In the genomic region with DNA sequence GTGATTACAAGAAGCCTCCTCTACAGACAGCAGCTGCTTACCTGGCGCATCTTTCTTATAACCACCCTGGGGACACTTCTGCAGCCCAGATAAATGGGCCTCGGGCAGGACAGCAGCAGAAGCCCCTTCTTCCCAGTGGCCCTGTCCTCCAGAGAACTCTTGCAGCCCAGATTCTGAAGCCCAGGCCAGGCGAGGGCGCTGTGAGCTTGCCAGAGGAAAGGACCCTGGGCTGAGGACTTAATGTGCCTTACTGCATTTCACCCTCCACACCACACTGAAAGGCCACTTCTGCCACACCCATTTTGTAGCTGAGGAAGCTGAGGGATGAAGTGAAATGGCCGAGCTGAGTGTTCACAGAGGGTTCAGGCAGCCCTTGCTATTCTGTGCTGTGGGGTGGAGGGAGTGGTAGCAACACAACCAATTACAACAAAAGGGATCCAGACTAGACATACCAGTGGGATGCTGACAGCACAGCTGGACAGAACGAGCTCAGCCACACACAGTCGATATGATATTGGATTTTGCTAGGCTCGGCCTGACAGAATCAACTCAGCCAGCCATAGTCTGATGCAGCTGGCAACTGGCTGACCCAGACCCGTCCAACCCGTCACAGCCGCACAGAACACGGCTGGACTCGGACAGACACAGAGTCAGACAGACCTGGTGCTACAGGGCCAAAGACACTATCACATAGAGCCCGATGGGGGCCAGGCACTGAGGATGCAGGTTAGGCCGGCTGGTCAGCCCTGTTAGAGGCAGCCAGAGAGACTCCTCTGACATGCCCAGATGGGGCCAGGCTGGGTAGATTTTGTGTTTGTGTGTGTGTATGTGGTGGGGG, we compare ENCODE assay signal across 1 cellular context.
A peak's percentile ranks its signal among the peaks of the same experiment; 100 is the strongest.
TF ChIP-seq lines count a peak whose summit lies in the region.

No MANE protein-coding gene starts in this region.

TF ChIP-seq in HepG2, 621 proteins besides CTCF, POLR2A, EP300 and RAD21:
- TF ChIP-seq, protein P1, sequence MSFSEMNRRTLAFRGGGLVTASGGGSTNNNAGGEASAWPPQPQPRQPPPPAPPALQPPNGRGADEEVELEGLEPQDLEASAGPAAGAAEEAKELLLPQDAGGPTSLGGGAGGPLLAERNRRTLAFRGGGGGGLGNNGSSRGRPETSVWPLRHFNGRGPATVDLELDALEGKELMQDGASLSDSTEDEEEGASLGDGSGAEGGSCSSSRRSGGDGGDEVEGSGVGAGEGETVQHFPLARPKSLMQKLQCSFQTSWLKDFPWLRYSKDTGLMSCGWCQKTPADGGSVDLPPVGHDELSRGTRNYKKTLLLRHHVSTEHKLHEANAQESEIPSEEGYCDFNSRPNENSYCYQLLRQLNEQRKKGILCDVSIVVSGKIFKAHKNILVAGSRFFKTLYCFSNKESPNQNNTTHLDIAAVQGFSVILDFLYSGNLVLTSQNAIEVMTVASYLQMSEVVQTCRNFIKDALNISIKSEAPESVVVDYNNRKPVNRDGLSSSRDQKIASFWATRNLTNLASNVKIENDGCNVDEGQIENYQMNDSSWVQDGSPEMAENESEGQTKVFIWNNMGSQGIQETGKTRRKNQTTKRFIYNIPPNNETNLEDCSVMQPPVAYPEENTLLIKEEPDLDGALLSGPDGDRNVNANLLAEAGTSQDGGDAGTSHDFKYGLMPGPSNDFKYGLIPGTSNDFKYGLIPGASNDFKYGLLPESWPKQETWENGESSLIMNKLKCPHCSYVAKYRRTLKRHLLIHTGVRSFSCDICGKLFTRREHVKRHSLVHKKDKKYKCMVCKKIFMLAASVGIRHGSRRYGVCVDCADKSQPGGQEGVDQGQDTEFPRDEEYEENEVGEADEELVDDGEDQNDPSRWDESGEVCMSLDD (CRISPR knock-in tag; IDR thresholded peaks at IDR 0.05; ENCODE audit: borderline replicate concordance) = no peak
- TF ChIP-seq, protein P2, sequence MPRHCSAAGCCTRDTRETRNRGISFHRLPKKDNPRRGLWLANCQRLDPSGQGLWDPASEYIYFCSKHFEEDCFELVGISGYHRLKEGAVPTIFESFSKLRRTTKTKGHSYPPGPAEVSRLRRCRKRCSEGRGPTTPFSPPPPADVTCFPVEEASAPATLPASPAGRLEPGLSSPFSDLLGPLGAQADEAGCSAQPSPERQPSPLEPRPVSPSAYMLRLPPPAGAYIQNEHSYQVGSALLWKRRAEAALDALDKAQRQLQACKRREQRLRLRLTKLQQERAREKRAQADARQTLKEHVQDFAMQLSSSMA (CRISPR knock-in tag; IDR thresholded peaks at IDR 0.05) = no peak
- TF ChIP-seq ZNF83 (CRISPR knock-in tag; IDR thresholded peaks at IDR 0.05; ENCODE audit: borderline replicate concordance) (no peak), ZNF557 (CRISPR knock-in tag; IDR thresholded peaks at IDR 0.05) (no peak), STAG1 (CRISPR knock-in tag; IDR thresholded peaks at IDR 0.05) (peak; percentile 74), ZNF235 (CRISPR knock-in tag; IDR thresholded peaks at IDR 0.05; ENCODE audit: borderline replicate concordance) (no peak), FOXC1 (CRISPR knock-in tag; IDR thresholded peaks at IDR 0.05; ENCODE audit: borderline replicate concordance) (0 out of 2 replicates have a peak, but pooled peaks have one; percentile 39), ZNF629 (CRISPR knock-in tag; conservative IDR thresholded peaks at IDR 0.05) (no peak; the same call in 1 of the 2 replicates), SP2 (CRISPR knock-in tag; IDR thresholded peaks at IDR 0.05) (no peak), THYN1 (CRISPR knock-in tag; IDR thresholded peaks at IDR 0.05; ENCODE audit: borderline replicate concordance, low read depth) (no peak), ZBTB38 (CRISPR knock-in tag; IDR thresholded peaks at IDR 0.05) (peak; percentile 46; the same call in 1 of the 2 replicates), KAT8 (CRISPR knock-in tag; IDR thresholded peaks at IDR 0.05) (no peak), XRCC5 (optimal IDR thresholded peaks at IDR 0.05; ENCODE audit: low read length) (peak; percentile 48), SALL1 (CRISPR knock-in tag; IDR thresholded peaks at IDR 0.05) (peak; percentile 31; the same call in 1 of the 2 replicates), ZMYM4 (CRISPR knock-in tag; IDR thresholded peaks at IDR 0.05) (0 out of 2 replicates have a peak, but pooled peaks have one; percentile 18), SMC3 (IDR thresholded peaks at IDR 0.05; ENCODE audit: low read length) (0 out of 2 replicates have a peak, but pooled peaks have one; percentile 28), TAF1 (CRISPR knock-in tag; IDR thresholded peaks at IDR 0.05) (no peak)
- TF ChIP-seq, protein P3, sequence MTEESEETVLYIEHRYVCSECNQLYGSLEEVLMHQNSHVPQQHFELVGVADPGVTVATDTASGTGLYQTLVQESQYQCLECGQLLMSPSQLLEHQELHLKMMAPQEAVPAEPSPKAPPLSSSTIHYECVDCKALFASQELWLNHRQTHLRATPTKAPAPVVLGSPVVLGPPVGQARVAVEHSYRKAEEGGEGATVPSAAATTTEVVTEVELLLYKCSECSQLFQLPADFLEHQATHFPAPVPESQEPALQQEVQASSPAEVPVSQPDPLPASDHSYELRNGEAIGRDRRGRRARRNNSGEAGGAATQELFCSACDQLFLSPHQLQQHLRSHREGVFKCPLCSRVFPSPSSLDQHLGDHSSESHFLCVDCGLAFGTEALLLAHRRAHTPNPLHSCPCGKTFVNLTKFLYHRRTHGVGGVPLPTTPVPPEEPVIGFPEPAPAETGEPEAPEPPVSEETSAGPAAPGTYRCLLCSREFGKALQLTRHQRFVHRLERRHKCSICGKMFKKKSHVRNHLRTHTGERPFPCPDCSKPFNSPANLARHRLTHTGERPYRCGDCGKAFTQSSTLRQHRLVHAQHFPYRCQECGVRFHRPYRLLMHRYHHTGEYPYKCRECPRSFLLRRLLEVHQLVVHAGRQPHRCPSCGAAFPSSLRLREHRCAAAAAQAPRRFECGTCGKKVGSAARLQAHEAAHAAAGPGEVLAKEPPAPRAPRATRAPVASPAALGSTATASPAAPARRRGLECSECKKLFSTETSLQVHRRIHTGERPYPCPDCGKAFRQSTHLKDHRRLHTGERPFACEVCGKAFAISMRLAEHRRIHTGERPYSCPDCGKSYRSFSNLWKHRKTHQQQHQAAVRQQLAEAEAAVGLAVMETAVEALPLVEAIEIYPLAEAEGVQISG (CRISPR knock-in tag; IDR thresholded peaks at IDR 0.05) = 0 out of 2 replicates have a peak, but pooled peaks have one; percentile 30
- TF ChIP-seq, protein P4, sequence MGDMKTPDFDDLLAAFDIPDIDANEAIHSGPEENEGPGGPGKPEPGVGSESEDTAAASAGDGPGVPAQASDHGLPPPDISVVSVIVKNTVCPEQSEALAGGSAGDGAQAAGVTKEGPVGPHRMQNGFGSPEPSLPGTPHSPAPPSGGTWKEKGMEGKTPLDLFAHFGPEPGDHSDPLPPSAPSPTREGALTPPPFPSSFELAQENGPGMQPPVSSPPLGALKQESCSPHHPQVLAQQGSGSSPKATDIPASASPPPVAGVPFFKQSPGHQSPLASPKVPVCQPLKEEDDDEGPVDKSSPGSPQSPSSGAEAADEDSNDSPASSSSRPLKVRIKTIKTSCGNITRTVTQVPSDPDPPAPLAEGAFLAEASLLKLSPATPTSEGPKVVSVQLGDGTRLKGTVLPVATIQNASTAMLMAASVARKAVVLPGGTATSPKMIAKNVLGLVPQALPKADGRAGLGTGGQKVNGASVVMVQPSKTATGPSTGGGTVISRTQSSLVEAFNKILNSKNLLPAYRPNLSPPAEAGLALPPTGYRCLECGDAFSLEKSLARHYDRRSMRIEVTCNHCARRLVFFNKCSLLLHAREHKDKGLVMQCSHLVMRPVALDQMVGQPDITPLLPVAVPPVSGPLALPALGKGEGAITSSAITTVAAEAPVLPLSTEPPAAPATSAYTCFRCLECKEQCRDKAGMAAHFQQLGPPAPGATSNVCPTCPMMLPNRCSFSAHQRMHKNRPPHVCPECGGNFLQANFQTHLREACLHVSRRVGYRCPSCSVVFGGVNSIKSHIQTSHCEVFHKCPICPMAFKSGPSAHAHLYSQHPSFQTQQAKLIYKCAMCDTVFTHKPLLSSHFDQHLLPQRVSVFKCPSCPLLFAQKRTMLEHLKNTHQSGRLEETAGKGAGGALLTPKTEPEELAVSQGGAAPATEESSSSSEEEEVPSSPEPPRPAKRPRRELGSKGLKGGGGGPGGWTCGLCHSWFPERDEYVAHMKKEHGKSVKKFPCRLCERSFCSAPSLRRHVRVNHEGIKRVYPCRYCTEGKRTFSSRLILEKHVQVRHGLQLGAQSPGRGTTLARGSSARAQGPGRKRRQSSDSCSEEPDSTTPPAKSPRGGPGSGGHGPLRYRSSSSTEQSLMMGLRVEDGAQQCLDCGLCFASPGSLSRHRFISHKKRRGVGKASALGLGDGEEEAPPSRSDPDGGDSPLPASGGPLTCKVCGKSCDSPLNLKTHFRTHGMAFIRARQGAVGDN (CRISPR knock-in tag; IDR thresholded peaks at IDR 0.05) = peak; percentile 44
- TF ChIP-seq, protein P5, sequence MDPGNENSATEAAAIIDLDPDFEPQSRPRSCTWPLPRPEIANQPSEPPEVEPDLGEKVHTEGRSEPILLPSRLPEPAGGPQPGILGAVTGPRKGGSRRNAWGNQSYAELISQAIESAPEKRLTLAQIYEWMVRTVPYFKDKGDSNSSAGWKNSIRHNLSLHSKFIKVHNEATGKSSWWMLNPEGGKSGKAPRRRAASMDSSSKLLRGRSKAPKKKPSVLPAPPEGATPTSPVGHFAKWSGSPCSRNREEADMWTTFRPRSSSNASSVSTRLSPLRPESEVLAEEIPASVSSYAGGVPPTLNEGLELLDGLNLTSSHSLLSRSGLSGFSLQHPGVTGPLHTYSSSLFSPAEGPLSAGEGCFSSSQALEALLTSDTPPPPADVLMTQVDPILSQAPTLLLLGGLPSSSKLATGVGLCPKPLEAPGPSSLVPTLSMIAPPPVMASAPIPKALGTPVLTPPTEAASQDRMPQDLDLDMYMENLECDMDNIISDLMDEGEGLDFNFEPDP (CRISPR knock-in tag; conservative IDR thresholded peaks at IDR 0.05) = 0 out of 2 replicates have a peak, but pooled peaks have one; percentile 68
- TF ChIP-seq, protein P6, sequence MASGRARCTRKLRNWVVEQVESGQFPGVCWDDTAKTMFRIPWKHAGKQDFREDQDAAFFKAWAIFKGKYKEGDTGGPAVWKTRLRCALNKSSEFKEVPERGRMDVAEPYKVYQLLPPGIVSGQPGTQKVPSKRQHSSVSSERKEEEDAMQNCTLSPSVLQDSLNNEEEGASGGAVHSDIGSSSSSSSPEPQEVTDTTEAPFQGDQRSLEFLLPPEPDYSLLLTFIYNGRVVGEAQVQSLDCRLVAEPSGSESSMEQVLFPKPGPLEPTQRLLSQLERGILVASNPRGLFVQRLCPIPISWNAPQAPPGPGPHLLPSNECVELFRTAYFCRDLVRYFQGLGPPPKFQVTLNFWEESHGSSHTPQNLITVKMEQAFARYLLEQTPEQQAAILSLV (CRISPR knock-in tag; IDR thresholded peaks at IDR 0.05; ENCODE audit: borderline replicate concordance) = no peak
- TF ChIP-seq, protein P7, sequence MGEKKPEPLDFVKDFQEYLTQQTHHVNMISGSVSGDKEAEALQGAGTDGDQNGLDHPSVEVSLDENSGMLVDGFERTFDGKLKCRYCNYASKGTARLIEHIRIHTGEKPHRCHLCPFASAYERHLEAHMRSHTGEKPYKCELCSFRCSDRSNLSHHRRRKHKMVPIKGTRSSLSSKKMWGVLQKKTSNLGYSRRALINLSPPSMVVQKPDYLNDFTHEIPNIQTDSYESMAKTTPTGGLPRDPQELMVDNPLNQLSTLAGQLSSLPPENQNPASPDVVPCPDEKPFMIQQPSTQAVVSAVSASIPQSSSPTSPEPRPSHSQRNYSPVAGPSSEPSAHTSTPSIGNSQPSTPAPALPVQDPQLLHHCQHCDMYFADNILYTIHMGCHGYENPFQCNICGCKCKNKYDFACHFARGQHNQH (CRISPR knock-in tag; IDR thresholded peaks at IDR 0.05) = no peak
- TF ChIP-seq, protein P8, sequence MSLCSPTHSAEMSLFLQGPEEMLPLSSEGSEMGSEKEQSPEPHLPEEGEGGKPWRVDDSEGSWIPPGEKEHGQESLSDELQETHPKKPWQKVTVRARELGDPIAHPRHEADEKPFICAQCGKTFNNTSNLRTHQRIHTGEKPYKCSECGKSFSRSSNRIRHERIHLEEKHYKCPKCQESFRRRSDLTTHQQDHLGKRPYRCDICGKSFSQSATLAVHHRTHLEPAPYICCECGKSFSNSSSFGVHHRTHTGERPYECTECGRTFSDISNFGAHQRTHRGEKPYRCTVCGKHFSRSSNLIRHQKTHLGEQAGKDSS (CRISPR knock-in tag; IDR thresholded peaks at IDR 0.05; ENCODE audit: borderline replicate concordance, low read depth) = no peak
- TF ChIP-seq, protein P9, sequence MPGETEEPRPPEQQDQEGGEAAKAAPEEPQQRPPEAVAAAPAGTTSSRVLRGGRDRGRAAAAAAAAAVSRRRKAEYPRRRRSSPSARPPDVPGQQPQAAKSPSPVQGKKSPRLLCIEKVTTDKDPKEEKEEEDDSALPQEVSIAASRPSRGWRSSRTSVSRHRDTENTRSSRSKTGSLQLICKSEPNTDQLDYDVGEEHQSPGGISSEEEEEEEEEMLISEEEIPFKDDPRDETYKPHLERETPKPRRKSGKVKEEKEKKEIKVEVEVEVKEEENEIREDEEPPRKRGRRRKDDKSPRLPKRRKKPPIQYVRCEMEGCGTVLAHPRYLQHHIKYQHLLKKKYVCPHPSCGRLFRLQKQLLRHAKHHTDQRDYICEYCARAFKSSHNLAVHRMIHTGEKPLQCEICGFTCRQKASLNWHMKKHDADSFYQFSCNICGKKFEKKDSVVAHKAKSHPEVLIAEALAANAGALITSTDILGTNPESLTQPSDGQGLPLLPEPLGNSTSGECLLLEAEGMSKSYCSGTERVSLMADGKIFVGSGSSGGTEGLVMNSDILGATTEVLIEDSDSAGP (CRISPR knock-in tag; IDR thresholded peaks at IDR 0.05; ENCODE audit: borderline replicate concordance) = peak; percentile 57; the same call in 1 of the 2 replicates
- TF ChIP-seq, protein P10, sequence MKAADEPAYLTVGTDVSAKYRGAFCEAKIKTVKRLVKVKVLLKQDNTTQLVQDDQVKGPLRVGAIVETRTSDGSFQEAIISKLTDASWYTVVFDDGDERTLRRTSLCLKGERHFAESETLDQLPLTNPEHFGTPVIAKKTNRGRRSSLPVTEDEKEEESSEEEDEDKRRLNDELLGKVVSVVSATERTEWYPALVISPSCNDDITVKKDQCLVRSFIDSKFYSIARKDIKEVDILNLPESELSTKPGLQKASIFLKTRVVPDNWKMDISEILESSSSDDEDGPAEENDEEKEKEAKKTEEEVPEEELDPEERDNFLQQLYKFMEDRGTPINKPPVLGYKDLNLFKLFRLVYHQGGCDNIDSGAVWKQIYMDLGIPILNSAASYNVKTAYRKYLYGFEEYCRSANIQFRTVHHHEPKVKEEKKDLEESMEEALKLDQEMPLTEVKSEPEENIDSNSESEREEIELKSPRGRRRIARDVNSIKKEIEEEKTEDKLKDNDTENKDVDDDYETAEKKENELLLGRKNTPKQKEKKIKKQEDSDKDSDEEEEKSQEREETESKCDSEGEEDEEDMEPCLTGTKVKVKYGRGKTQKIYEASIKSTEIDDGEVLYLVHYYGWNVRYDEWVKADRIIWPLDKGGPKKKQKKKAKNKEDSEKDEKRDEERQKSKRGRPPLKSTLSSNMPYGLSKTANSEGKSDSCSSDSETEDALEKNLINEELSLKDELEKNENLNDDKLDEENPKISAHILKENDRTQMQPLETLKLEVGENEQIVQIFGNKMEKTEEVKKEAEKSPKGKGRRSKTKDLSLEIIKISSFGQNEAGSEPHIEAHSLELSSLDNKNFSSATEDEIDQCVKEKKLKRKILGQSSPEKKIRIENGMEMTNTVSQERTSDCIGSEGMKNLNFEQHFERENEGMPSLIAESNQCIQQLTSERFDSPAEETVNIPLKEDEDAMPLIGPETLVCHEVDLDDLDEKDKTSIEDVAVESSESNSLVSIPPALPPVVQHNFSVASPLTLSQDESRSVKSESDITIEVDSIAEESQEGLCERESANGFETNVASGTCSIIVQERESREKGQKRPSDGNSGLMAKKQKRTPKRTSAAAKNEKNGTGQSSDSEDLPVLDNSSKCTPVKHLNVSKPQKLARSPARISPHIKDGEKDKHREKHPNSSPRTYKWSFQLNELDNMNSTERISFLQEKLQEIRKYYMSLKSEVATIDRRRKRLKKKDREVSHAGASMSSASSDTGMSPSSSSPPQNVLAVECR (CRISPR knock-in tag; IDR thresholded peaks at IDR 0.05; ENCODE audit: borderline replicate concordance) = peak; percentile 26; the same call in 1 of the 2 replicates
TF ChIP-seq in HepG2: peak in this region for 12.
